ENCODE assay signal across 8 cellular contexts in genomic region chr12:49828143-49829091, GRCh38. TPM values are rescaled to one million over a fixed set of nuclear protein-coding genes. Genes with fewer than 3 reads are reported as not detected.
DNase-seq lines count a peak whose midpoint lies in the region; ATAC-seq and TF ChIP-seq lines count a peak whose summit lies in the region.

Gene NCKAP5L (minus strand): TSS chr12:49828413. CDS start chr12:49804044, 24,369 bp downstream.

- DNase-seq in GM04503 (ENCODE audit: low read depth) = peak; percentile 71
- peak; percentile 95 for DNase-seq in HFFc6
- peak; percentile 85 for DNase-seq in NCI-H1048 (lab: John Stamatoyannopoulos, UW)
- peak; percentile 72 for DNase-seq in SK-N-MC (ENCODE audit: low read depth, low spot score)
- peak; percentile 91 to 92 for DNase-seq in activated naive CD4-positive, alpha-beta T cell treated with anti-CD3 and anti-CD28 coated beads, Interleukin-2, amount 50 U/mL, for 72 hours (ENCODE audit: low spot score in 2 of 2)
- peak; percentile 95 for DNase-seq in globus pallidus (ENCODE audit: low spot score)
- DNase-seq in omental fat pad (ENCODE audit: low spot score) = peak; percentile 91

- peak; percentile 95 to 98 for ATAC-seq in activated naive CD4-positive, alpha-beta T cell treated with anti-CD3 and anti-CD28 coated beads, Interleukin-2, amount 50 U/mL, for 72 hours
- peak; percentile 97 for ATAC-seq in omental fat pad (ENCODE audit: low FRiP score)

- H3K4me1 Mint-ChIP-seq in HFFc6 (ENCODE audit: low read depth) = peaks cover 58% of the 10 kb centered on the region

- peak within 1 kb of the TSS; percentile 87 for H3K27ac ChIP-seq in SK-N-MC
- peak within 1 kb of the TSS; percentile 74 for H3K27ac ChIP-seq in temporal lobe (ENCODE audit: low read depth, low read length)

- peak within 1 kb of the TSS; percentile 96 for H3K4me3 Mint-ChIP-seq in HFFc6

- TF ChIP-seq CTCF in HFFc6 (IDR thresholded peaks at IDR 0.05) (no peak), omental fat pad (IDR thresholded peaks at IDR 0.05) (no peak)

- no peaks in the 10 kb centered on the region for H3K9me3 ChIP-seq in SK-N-MC (ENCODE audit: low read depth, low read length)

- peaks cover 2% of the 10 kb centered on the region; the same call in 1 of the 2 replicates for H3K27me3 Mint-ChIP-seq in HFFc6 (ENCODE audit: insufficient read depth)

- H3K36me3 ChIP-seq in SK-N-MC (ENCODE audit: insufficient read depth, low read length) = no peaks in the 10 kb centered on the region; the same call in 1 of the 2 replicates

- peak within 1 kb of the TSS; percentile 94 for H3K4me3 ChIP-seq in SK-N-MC

- peak within 1 kb of the TSS; percentile 85 for H3K9ac ChIP-seq in SK-N-MC (ENCODE audit: insufficient read length)

- H3K27ac Mint-ChIP-seq in HFFc6 = peak within 1 kb of the TSS; percentile 97
- peak within 1 kb of the TSS; percentile 82 to 97 for H3K27ac Mint-ChIP-seq in activated naive CD4-positive, alpha-beta T cell treated with anti-CD3 and anti-CD28 coated beads, Interleukin-2, amount 50 U/mL, for 72 hours

- no peaks in the 10 kb centered on the region for H3K36me3 Mint-ChIP-seq in HFFc6 (ENCODE audit: low read depth)
- no peaks in the 10 kb centered on the region for H3K36me3 Mint-ChIP-seq in activated naive CD4-positive, alpha-beta T cell treated with anti-CD3 and anti-CD28 coated beads, Interleukin-2, amount 50 U/mL, for 72 hours

- no peaks in the 10 kb centered on the region for H3K9me3 Mint-ChIP-seq in HFFc6
- no peaks in the 10 kb centered on the region for H3K9me3 Mint-ChIP-seq in activated naive CD4-positive, alpha-beta T cell treated with anti-CD3 and anti-CD28 coated beads, Interleukin-2, amount 50 U/mL, for 72 hours

RNA-seq across cellular contexts. Expression of gene NCKAP5L, which starts in this region (rescaled TPM):
- 10 to 100 TPM; 24.4 to 37.5 (median 25.0) TPM for total RNA-seq in HFFc6 (2021; fragmentation: NEBNext Ultra II Directional; extraction: Animal tissue kit (Norgen Biotek cat#: 25700))
- total RNA-seq in activated naive CD4-positive, alpha-beta T cell treated with anti-CD3 and anti-CD28 coated beads, Interleukin-2, amount 50 U/mL, for 72 hours = 1 to 10 TPM; 5.5 to 7.5 TPM
- total RNA-seq in omental fat pad (10 to 100 TPM; 14.2 to 20.3 (median 17.6) TPM), temporal lobe (9.3 TPM)

Comparison
In these comparisons a context has a peak if more than half of its experiments do, and no peak if none do; other contexts are left out.
1. Peak in every context shown above with its lines: DNase-seq, ATAC-seq, H3K4me3 ChIP-seq and H3K27ac ChIP-seq.